In the genomic region with DNA sequence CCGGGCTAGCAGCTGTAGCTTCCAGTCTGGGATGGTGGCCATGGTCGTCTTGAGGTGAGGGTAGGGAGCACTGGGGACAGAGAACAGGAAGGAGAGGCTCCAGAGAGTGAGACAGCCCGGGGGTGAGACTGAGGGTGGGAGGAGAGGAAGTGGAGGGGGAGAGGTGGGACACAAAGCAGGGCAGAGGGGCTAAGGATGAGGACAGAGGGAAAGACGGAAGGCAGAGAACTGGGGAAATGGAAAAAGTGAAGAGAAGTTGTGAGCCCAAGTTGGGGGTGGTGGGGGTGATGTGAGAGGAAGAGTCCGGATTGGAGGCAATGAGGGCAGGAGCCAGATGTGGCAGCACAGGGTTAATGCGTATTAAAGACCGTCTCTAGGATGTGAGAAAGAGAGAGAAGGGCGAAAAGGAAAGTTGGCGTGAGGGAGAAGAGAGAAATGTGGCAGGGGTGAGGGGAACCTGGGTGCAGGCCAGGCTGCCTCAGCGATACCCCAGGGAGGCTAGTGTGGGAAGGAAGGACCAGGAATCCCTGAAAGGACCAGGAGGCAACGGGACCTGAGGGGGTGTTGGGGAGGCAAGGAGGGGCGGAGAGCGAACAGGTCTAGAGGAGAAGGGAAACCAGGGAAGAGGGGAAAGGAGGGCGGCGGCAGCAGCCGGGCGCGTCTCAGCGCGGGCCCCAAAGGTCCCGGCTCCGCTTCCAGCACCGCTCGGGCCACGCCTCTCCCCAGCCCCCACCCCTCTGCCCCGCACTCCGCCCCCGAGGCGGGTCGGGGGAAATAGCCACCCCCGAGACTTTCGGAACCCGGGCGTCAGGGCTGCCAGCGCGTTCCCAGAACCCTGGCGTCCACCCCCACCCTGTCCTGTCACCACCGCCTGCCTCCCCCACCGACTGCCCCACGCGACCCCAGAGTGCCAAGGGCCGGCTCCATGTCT, we compare ENCODE assay signal across 1 cellular context.
TF ChIP-seq lines count a peak whose summit lies in the region.

A gene with protein sequence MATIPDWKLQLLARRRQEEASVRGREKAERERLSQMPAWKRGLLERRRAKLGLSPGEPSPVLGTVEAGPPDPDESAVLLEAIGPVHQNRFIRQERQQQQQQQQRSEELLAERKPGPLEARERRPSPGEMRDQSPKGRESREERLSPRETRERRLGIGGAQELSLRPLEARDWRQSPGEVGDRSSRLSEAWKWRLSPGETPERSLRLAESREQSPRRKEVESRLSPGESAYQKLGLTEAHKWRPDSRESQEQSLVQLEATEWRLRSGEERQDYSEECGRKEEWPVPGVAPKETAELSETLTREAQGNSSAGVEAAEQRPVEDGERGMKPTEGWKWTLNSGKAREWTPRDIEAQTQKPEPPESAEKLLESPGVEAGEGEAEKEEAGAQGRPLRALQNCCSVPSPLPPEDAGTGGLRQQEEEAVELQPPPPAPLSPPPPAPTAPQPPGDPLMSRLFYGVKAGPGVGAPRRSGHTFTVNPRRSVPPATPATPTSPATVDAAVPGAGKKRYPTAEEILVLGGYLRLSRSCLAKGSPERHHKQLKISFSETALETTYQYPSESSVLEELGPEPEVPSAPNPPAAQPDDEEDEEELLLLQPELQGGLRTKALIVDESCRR (minus strand): TSS at position 669 of the 931 bp plus-strand sequence. CDS start 627 bp downstream, at position 42.

TF ChIP-seq in HepG2, 621 proteins besides CTCF, POLR2A, EP300 and RAD21 (continued from another document and continues in another):
- TF ChIP-seq, protein P1, sequence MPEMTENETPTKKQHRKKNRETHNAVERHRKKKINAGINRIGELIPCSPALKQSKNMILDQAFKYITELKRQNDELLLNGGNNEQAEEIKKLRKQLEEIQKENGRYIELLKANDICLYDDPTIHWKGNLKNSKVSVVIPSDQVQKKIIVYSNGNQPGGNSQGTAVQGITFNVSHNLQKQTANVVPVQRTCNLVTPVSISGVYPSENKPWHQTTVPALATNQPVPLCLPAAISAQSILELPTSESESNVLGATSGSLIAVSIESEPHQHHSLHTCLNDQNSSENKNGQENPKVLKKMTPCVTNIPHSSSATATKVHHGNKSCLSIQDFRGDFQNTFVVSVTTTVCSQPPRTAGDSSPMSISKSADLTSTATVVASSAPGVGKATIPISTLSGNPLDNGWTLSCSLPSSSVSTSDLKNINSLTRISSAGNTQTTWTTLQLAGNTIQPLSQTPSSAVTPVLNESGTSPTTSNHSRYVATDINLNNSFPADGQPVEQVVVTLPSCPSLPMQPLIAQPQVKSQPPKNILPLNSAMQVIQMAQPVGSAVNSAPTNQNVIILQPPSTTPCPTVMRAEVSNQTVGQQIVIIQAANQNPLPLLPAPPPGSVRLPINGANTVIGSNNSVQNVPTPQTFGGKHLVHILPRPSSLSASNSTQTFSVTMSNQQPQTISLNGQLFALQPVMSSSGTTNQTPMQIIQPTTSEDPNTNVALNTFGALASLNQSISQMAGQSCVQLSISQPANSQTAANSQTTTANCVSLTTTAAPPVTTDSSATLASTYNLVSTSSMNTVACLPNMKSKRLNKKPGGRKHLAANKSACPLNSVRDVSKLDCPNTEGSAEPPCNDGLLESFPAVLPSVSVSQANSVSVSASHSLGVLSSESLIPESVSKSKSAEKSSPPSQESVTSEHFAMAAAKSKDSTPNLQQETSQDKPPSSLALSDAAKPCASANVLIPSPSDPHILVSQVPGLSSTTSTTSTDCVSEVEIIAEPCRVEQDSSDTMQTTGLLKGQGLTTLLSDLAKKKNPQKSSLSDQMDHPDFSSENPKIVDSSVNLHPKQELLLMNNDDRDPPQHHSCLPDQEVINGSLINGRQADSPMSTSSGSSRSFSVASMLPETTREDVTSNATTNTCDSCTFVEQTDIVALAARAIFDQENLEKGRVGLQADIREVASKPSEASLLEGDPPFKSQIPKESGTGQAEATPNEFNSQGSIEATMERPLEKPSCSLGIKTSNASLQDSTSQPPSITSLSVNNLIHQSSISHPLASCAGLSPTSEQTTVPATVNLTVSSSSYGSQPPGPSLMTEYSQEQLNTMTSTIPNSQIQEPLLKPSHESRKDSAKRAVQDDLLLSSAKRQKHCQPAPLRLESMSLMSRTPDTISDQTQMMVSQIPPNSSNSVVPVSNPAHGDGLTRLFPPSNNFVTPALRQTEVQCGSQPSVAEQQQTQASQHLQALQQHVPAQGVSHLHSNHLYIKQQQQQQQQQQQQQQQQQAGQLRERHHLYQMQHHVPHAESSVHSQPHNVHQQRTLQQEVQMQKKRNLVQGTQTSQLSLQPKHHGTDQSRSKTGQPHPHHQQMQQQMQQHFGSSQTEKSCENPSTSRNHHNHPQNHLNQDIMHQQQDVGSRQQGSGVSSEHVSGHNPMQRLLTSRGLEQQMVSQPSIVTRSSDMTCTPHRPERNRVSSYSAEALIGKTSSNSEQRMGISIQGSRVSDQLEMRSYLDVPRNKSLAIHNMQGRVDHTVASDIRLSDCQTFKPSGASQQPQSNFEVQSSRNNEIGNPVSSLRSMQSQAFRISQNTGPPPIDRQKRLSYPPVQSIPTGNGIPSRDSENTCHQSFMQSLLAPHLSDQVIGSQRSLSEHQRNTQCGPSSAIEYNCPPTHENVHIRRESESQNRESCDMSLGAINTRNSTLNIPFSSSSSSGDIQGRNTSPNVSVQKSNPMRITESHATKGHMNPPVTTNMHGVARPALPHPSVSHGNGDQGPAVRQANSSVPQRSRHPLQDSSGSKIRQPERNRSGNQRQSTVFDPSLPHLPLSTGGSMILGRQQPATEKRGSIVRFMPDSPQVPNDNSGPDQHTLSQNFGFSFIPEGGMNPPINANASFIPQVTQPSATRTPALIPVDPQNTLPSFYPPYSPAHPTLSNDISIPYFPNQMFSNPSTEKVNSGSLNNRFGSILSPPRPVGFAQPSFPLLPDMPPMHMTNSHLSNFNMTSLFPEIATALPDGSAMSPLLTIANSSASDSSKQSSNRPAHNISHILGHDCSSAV (CRISPR knock-in tag; IDR thresholded peaks at IDR 0.05; ENCODE audit: borderline replicate concordance), result no peak
- TF ChIP-seq SIN3A (IDR thresholded peaks at IDR 0.05; ENCODE audit: borderline replicate concordance, low read depth, low read length) (no peak), BORCS8-MEF2B (CRISPR knock-in tag; IDR thresholded peaks at IDR 0.05) (no peak), ZNF143 (CRISPR knock-in tag; IDR thresholded peaks at IDR 0.05) (no peak), ZNF432 (CRISPR knock-in tag; IDR thresholded peaks at IDR 0.05; ENCODE audit: borderline replicate concordance) (no peak), SUZ12 (IDR thresholded peaks at IDR 0.05; ENCODE audit: low read depth, low read length) (no peak), RBAK (CRISPR knock-in tag; IDR thresholded peaks at IDR 0.05) (no peak), IKZF5 (CRISPR knock-in tag; IDR thresholded peaks at IDR 0.05) (no peak), ZNF276 (CRISPR knock-in tag; IDR thresholded peaks at IDR 0.05; ENCODE audit: low read depth) (no peak), ZNF629 (CRISPR knock-in tag; conservative IDR thresholded peaks at IDR 0.05) (no peak), ZNF780A (CRISPR knock-in tag; IDR thresholded peaks at IDR 0.05) (no peak), ZNF616 (CRISPR knock-in tag; IDR thresholded peaks at IDR 0.05; ENCODE audit: low read depth) (no peak), ERF (CRISPR knock-in tag; IDR thresholded peaks at IDR 0.05) (no peak), ZNF546 (CRISPR knock-in tag; conservative IDR thresholded peaks at IDR 0.05) (no peak), ZNF33B (CRISPR knock-in tag; IDR thresholded peaks at IDR 0.05) (no peak), TCF7 (IDR thresholded peaks at IDR 0.05; ENCODE audit: low read depth) (no peak), ZNF790 (CRISPR knock-in tag; IDR thresholded peaks at IDR 0.05; ENCODE audit: borderline replicate concordance) (no peak), ADNP (CRISPR knock-in tag; IDR thresholded peaks at IDR 0.05) (no peak), CENPT (CRISPR knock-in tag; IDR thresholded peaks at IDR 0.05; ENCODE audit: low read depth) (no peak), IRX3 (CRISPR knock-in tag; IDR thresholded peaks at IDR 0.05; ENCODE audit: borderline replicate concordance, low read depth) (no peak), ZNF691 (CRISPR knock-in tag; IDR thresholded peaks at IDR 0.05; ENCODE audit: borderline replicate concordance, low read depth) (no peak), PAXIP1 (CRISPR knock-in tag; conservative IDR thresholded peaks at IDR 0.05) (no peak)
- TF ChIP-seq, protein P2, sequence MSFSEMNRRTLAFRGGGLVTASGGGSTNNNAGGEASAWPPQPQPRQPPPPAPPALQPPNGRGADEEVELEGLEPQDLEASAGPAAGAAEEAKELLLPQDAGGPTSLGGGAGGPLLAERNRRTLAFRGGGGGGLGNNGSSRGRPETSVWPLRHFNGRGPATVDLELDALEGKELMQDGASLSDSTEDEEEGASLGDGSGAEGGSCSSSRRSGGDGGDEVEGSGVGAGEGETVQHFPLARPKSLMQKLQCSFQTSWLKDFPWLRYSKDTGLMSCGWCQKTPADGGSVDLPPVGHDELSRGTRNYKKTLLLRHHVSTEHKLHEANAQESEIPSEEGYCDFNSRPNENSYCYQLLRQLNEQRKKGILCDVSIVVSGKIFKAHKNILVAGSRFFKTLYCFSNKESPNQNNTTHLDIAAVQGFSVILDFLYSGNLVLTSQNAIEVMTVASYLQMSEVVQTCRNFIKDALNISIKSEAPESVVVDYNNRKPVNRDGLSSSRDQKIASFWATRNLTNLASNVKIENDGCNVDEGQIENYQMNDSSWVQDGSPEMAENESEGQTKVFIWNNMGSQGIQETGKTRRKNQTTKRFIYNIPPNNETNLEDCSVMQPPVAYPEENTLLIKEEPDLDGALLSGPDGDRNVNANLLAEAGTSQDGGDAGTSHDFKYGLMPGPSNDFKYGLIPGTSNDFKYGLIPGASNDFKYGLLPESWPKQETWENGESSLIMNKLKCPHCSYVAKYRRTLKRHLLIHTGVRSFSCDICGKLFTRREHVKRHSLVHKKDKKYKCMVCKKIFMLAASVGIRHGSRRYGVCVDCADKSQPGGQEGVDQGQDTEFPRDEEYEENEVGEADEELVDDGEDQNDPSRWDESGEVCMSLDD (CRISPR knock-in tag; IDR thresholded peaks at IDR 0.05; ENCODE audit: borderline replicate concordance), result no peak
- TF ChIP-seq, protein P3, sequence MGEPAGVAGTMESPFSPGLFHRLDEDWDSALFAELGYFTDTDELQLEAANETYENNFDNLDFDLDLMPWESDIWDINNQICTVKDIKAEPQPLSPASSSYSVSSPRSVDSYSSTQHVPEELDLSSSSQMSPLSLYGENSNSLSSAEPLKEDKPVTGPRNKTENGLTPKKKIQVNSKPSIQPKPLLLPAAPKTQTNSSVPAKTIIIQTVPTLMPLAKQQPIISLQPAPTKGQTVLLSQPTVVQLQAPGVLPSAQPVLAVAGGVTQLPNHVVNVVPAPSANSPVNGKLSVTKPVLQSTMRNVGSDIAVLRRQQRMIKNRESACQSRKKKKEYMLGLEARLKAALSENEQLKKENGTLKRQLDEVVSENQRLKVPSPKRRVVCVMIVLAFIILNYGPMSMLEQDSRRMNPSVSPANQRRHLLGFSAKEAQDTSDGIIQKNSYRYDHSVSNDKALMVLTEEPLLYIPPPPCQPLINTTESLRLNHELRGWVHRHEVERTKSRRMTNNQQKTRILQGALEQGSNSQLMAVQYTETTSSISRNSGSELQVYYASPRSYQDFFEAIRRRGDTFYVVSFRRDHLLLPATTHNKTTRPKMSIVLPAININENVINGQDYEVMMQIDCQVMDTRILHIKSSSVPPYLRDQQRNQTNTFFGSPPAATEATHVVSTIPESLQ (CRISPR knock-in tag; conservative IDR thresholded peaks at IDR 0.05), result no peak
- TF ChIP-seq, protein P4, sequence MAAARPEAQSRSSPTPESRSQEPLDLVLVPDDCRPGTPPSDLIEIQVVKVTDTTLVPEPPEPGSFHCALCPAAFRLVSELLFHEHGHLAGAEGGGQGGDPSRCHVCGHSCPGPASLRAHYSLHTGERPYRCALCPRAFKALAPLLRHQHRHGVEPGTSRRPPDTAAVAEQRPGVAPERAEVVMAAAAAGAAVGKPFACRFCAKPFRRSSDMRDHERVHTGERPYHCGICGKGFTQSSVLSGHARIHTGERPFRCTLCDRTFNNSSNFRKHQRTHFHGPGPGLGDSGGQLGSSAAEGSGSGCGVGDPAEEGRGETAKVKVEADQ (CRISPR knock-in tag; IDR thresholded peaks at IDR 0.05; ENCODE audit: borderline replicate concordance), result no peak
